In the genomic region with DNA sequence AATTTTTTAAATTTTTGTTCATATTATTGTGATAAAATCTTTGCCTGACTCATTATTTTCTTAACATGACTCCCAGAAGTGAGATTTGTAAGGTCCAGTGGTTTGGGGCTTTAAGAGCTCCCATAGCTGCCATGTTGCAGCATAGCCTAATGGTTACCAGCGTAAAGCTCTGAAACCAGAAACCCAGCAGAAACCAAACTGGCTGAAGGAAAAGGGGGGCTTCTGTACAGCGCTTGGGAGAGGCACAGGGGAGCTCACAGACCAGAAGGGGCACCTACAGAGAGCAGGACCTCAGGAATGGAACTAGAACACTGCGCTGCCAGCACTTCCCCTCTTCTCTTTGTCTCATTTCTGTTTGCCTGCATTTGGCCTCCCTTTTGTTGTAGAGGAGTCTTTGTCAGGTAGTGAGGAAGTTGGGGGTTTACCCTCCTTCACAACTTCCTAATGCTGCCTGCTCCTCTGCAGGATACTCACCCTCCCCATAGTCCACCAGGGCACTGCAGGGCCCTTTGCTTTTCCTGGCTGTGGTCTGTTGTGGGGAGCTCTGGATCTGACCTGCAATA, we compare ENCODE assay signal across 1 cellular context.
TF ChIP-seq lines count a peak whose summit lies in the region.

No MANE protein-coding gene starts in this region.

TF ChIP-seq in HepG2, 621 proteins besides CTCF, POLR2A, EP300 and RAD21:
- no peak for TF ChIP-seq PAX8 (CRISPR knock-in tag; IDR thresholded peaks at IDR 0.05; ENCODE audit: borderline replicate concordance)
